1 cellular context compared by ENCODE assay signal in genomic region chr11:57585301-57585700, GRCh38.
TF ChIP-seq lines count a peak whose summit lies in the region.

No MANE protein-coding gene starts in this region.

TF ChIP-seq in H1, 55 proteins besides CTCF, POLR2A, EP300 and RAD21:
- TF ChIP-seq RNF2 (IDR thresholded peaks at IDR 0.05; ENCODE audit: borderline replicate concordance, low read depth, low read length, missing control alignments, poor library complexity, severe bottlenecking) (no peak), CHD7 (IDR thresholded peaks at IDR 0.05; ENCODE audit: insufficient replicate concordance, low read length) (no peak), SIRT6 (IDR thresholded peaks at IDR 0.05; ENCODE audit: low read length) (no peak)
